Comparison of ENCODE assay signal across 27 cellular contexts in genomic region chrX:154382483-154383069, GRCh38. TPM values are rescaled to one million over a fixed set of nuclear protein-coding genes. Genes with fewer than 3 reads are reported as not detected.
DNase-seq lines count a peak whose midpoint lies in the region; ATAC-seq and TF ChIP-seq lines count a peak whose summit lies in the region.
"Had no signal": no experiment of that assay in that cellular context is flagged by ENCODE, and none has a peak within 500 bp of the region (broad histone marks: within the 10 kb centered on the region; RNA-seq: fewer than 3 reads in every experiment).

No MANE protein-coding gene starts in this region.

- H3K27me3 Mint-ChIP-seq in MCF 10A (ENCODE audit: insufficient read depth, unreplicated experiment) = no peaks in the 10 kb centered on the region
- H3K27me3 Mint-ChIP-seq in neural crest cell (ENCODE audit: low read depth) = no peaks in the 10 kb centered on the region
- H3K27me3 Mint-ChIP-seq: activated CD4-positive, alpha-beta memory T cell treated with anti-CD3 and anti-CD28 coated beads, Interleukin-2, amount 10 ng/mL, durations not matched to agents 7 days and 5 days; IgD-negative memory B cell; stimulated activated memory B cell treated with anti-CD40 and anti-IgM and Interleukin-4, amounts not matched to agents 10 μg/mL and 1 μg/mL and 100 μg/mL, for 72 hours had no signal

- no peaks in the 10 kb centered on the region for H3K36me3 ChIP-seq in mammary epithelial cell (ENCODE audit: insufficient read depth, low read length)
- H3K36me3 ChIP-seq in IMR-90 (ENCODE audit: control insufficient read depth, insufficient read depth, low read length) = peaks cover 11% of the 10 kb centered on the region; the same call in 1 of the 2 replicates
- H3K36me3 ChIP-seq in testis (ENCODE audit: low read depth, missing control alignments) = no peaks in the 10 kb centered on the region
- H3K36me3 ChIP-seq: right atrium auricular region had no signal

- no peak for TF ChIP-seq RAD21 in IMR-90 (IDR thresholded peaks at IDR 0.05; ENCODE audit: low read length)

- no peak overlapping the region for H3K23ac ChIP-seq in IMR-90 (ENCODE audit: low read depth, low read length)

- H2AK9ac ChIP-seq in IMR-90 (replicated peaks; ENCODE audit: low read depth, low read length, poor library complexity) = peak overlapping the region; percentile 78

- no peak overlapping the region for H4K91ac ChIP-seq in IMR-90 (ENCODE audit: insufficient read depth, low read depth, low read length)

- H2BK15ac ChIP-seq in IMR-90 (ENCODE audit: low read depth, low read length) = no peak overlapping the region

- ATAC-seq in IMR-90 (ENCODE audit: low read depth) = no peak
- ATAC-seq: activated CD4-positive, CD25-positive, alpha-beta regulatory T cell treated with anti-CD3 and anti-CD28 coated beads, Interleukin-2, amount 50 U/mL, for 24 hours; body of pancreas; stimulated activated memory B cell treated with anti-CD40 and anti-IgM and Interleukin-4, amounts not matched to agents 10 μg/mL and 1 μg/mL and 100 μg/mL, for 72 hours had no signal

- H3K27me3 ChIP-seq in mammary epithelial cell (ENCODE audit: insufficient read depth, low read length) = no peaks in the 10 kb centered on the region
- no peaks in the 10 kb centered on the region for H3K27me3 ChIP-seq in IMR-90 (ENCODE audit: control insufficient read depth, insufficient read depth, low read length)
- H3K27me3 ChIP-seq in testis = no peaks in the 10 kb centered on the region
- H3K27me3 ChIP-seq: body of pancreas, right atrium auricular region, SJSA1 had no signal

- no peaks in the 10 kb centered on the region for H4K20me1 ChIP-seq in mammary epithelial cell (ENCODE audit: insufficient read depth, low read length)
- peaks cover 17% of the 10 kb centered on the region for H4K20me1 ChIP-seq in IMR-90 (ENCODE audit: insufficient read depth, low read length)

- CTCF ChIA-PET in MCF 10A (lab: Yijun Ruan, JAX) = interaction anchor here (0.6 to 1.5 kb wide), 3 partner anchors 9 to 27 kb away, joined by 3 to 8 read pairs (median 6); no protein-coding TSS in a partner anchor
- CTCF ChIA-PET in mammary epithelial cell (lab: Charles Lee; ENCODE audit: low non-redundant PET) = no interaction called here
- CTCF ChIA-PET in IMR-90 (lab: Yijun Ruan, JAX) = interaction anchor here (1.6 kb wide), 1 partner anchor 10 kb away, joined by 4 read pairs; no protein-coding TSS in a partner anchor

- H2BK120ac ChIP-seq in IMR-90 (ENCODE audit: low read depth, low read length) = no peak overlapping the region

- POLR2A ChIA-PET in MCF 10A (lab: Yijun Ruan, JAX) = interaction anchor here (0.5 to 2.4 kb wide), 6 partner anchors 9 to 597 kb away, joined by 3 to 16 read pairs (median 4); partner anchors contain the start of gene RPL10
- POLR2A ChIA-PET in IMR-90 (lab: Charles Lee; ENCODE audit: unreplicated experiment) = interaction anchor here (1.3 kb wide), 1 partner anchor 9 kb away, joined by 4 read pairs; no protein-coding TSS in a partner anchor

- peaks cover 0 to 19% of the 10 kb centered on the region in 2 experiments; a peak in 2 of 4 replicates for H3K79me1 ChIP-seq in IMR-90 (ENCODE audit: low read depth in 1 of 2, low read length in 2 of 2)

- peaks cover 12% of the 10 kb centered on the region for H3K4me1 Mint-ChIP-seq in MCF 10A (ENCODE audit: insufficient read depth, unreplicated experiment)
- peaks cover 16% of the 10 kb centered on the region for H3K4me1 Mint-ChIP-seq in neural crest cell

- H2AFZ ChIP-seq in mammary epithelial cell (ENCODE audit: low read depth, low read length) (no peak overlapping the region), IMR-90 (replicated peaks; ENCODE audit: low read length, poor library complexity) (no peak overlapping the region)

- H3K79me2 ChIP-seq in mammary epithelial cell (ENCODE audit: insufficient read depth, low read length) = peaks cover 18% of the 10 kb centered on the region

- BruUV-seq in MCF 10A (replicated peaks; lab: Mats Ljungman, UMichigan) (no TSS peak), mammary epithelial cell (replicated peaks; lab: Mats Ljungman, UMichigan) (no TSS peak), IMR-90 (replicated peaks; lab: Mats Ljungman, UMichigan) (no TSS peak)

- peak; percentile 72 for DNase-seq in MCF 10A (ENCODE audit: unreplicated experiment)
- DNase-seq in mammary epithelial cell = no peak
- no peak for DNase-seq in IMR-90
- no peak for DNase-seq in neural crest cell (ENCODE audit: low read depth, low spot score)
- DNase-seq in dermis blood vessel endothelial cell = no peak
- DNase-seq in testis = no peak
- no peak for DNase-seq in GM13977 (ENCODE audit: low spot score)
- DNase-seq: activated CD4-positive, alpha-beta memory T cell treated with anti-CD3 and anti-CD28 coated beads, Interleukin-2, amount 10 ng/mL, durations not matched to agents 7 days and 5 days; activated effector memory CD4-positive, alpha-beta T cell treated with anti-CD3 and anti-CD28 coated beads, Interleukin-2, amount 50 U/mL, for 16 hours; COR-L47; DMS79; effector CD8-positive, alpha-beta T cell; GF-D8; head of caudate nucleus; NCI-H1092 treated with DMSO at 0.1 percent for 48 hours; NCI-H187 treated with DMSO at 0.1 percent for 48 hours; NCI-H69; stimulated activated CD4-positive, alpha-beta T cell treated with anti-CD3 and anti-CD28 coated beads, Interleukin-12 subunit alpha, Interleukin-12 subunit beta, amount 100 ng/mL, for 4 hours; stimulated activated CD4-positive, alpha-beta T cell treated with anti-CD3 and anti-CD28 coated beads, Interleukin-4, amount 100 ng/mL, for 1 hour; T-helper 1 cell had no signal

- H3K36me3 Mint-ChIP-seq in MCF 10A (ENCODE audit: insufficient read depth, unreplicated experiment) (peaks cover 20% of the 10 kb centered on the region), neural crest cell (ENCODE audit: low read depth) (peaks cover 4% of the 10 kb centered on the region)

- H2BK5ac ChIP-seq in IMR-90 (ENCODE audit: low read depth, low read length, poor library complexity, severe bottlenecking) = no peak overlapping the region

- no peak overlapping the region for H3K56ac ChIP-seq in IMR-90 (ENCODE audit: extremely low read depth, insufficient read depth, low read length)

- no peak overlapping the region for H3K4me3 Mint-ChIP-seq in MCF 10A (ENCODE audit: unreplicated experiment)
- peak overlapping the region; percentile 68 for H3K4me3 Mint-ChIP-seq in neural crest cell
- H3K4me3 Mint-ChIP-seq: activated CD4-positive, alpha-beta memory T cell treated with anti-CD3 and anti-CD28 coated beads, Interleukin-2, amount 10 ng/mL, durations not matched to agents 7 days and 5 days; stimulated activated memory B cell treated with anti-CD40 and anti-IgM and Interleukin-4, amounts not matched to agents 10 μg/mL and 1 μg/mL and 100 μg/mL, for 72 hours had no signal

- H3K4ac ChIP-seq in IMR-90 (ENCODE audit: low read depth, low read length) = no peak overlapping the region

- no peak overlapping the region for H3K4me3 ChIP-seq in mammary epithelial cell (replicated peaks in 1 of 3; ENCODE audit: insufficient read depth in 1 of 3, low read depth in 2 of 3, low read length in 3 of 3)
- no peak overlapping the region for H3K4me3 ChIP-seq in IMR-90 (ENCODE audit: insufficient read depth, low read depth, low read length)
- H3K4me3 ChIP-seq in testis = no peak overlapping the region
- H3K4me3 ChIP-seq: body of pancreas, right atrium auricular region, SJSA1 had no signal

- TF ChIP-seq CTCF in MCF 10A (IDR thresholded peaks at IDR 0.05; ENCODE audit: unreplicated experiment) (no peak), mammary epithelial cell (conservative IDR thresholded peaks at IDR 0.05 in 1 of 2, IDR thresholded peaks at IDR 0.05 in 1 of 2; ENCODE audit: extremely low read depth in 1 of 2, insufficient read depth in 1 of 2, low read depth in 1 of 2, low read length in 2 of 2) (no peak), IMR-90 (conservative IDR thresholded peaks at IDR 0.05; ENCODE audit: low read depth, low read length) (no peak), neural crest cell (conservative IDR thresholded peaks at IDR 0.05) (no peak), testis (IDR thresholded peaks at IDR 0.05) (no peak), GM13977 (IDR thresholded peaks at IDR 0.05; ENCODE audit: extremely low read depth, insufficient read depth, missing control alignments) (no peak)

- no peaks in the 10 kb centered on the region for H3K9me1 ChIP-seq in IMR-90 (ENCODE audit: insufficient read depth, low read length)

- H3K4me2 ChIP-seq in mammary epithelial cell (ENCODE audit: insufficient read depth, low read depth, low read length) (no peak overlapping the region), IMR-90 (ENCODE audit: low read depth, low read length) (no peak overlapping the region)

- no peak overlapping the region for H3K9ac ChIP-seq in mammary epithelial cell (ENCODE audit: insufficient read depth, low read length)
- H3K9ac ChIP-seq in IMR-90 (ENCODE audit: low read depth, low read length) = no peak overlapping the region

- H3K18ac ChIP-seq in IMR-90 (ENCODE audit: low read depth, low read length) = no peak overlapping the region

- H3K9me3 Mint-ChIP-seq in MCF 10A (ENCODE audit: unreplicated experiment) (no peaks in the 10 kb centered on the region), neural crest cell (no peaks in the 10 kb centered on the region)
- H3K9me3 Mint-ChIP-seq: activated CD4-positive, alpha-beta memory T cell treated with anti-CD3 and anti-CD28 coated beads, Interleukin-2, amount 10 ng/mL, durations not matched to agents 7 days and 5 days; IgD-negative memory B cell; stimulated activated memory B cell treated with anti-CD40 and anti-IgM and Interleukin-4, amounts not matched to agents 10 μg/mL and 1 μg/mL and 100 μg/mL, for 72 hours had no signal

- TF ChIP-seq POLR2A in IMR-90 (IDR thresholded peaks at IDR 0.05; ENCODE audit: low read depth, low read length) = no peak
- TF ChIP-seq POLR2A in testis (IDR thresholded peaks at IDR 0.05) = no peak

- H3K14ac ChIP-seq in IMR-90 (replicated peaks; ENCODE audit: low read depth, low read length) = no peak overlapping the region

- dilution Hi-C loops in mammary epithelial cell (cut with HindIII; ENCODE audit: low sequenced_read_pairs) = no loop called here
- dilution Hi-C loops in IMR-90 (cut with HindIII; ENCODE audit: low sequenced_read_pairs, unreplicated experiment) = no loop called here

- in situ Hi-C loops in mammary epithelial cell (cut with MboI; ENCODE audit: low sequenced_read_pairs in 2 of 2) (no loop called here), IMR-90 (cut with MboI; ENCODE audit: low sequenced_read_pairs) (no loop called here), GM13977 (cut with MboI; ENCODE audit: low pct_unique_long_range_greater_than_20kb, low sequenced_read_pairs, unreplicated experiment) (no loop called here)

- H3K4me1 ChIP-seq in mammary epithelial cell (ENCODE audit: insufficient read depth, low read length) (peaks cover 18% of the 10 kb centered on the region), IMR-90 (ENCODE audit: control insufficient read depth, insufficient read depth, low read length) (peaks cover 2% of the 10 kb centered on the region; the same call in 1 of the 2 replicates), testis (peaks cover 11% of the 10 kb centered on the region)

- intact Hi-C loops in MCF 10A (cut with micrococcal nuclease) (no loop called here), mammary epithelial cell (cut with micrococcal nuclease) (no loop called here), IMR-90 (cut with micrococcal nuclease) (no loop called here), testis (cut with DNase I; ENCODE audit: low total_unique reads) (no loop called here)

- no peak overlapping the region for H4K5ac ChIP-seq in IMR-90 (ENCODE audit: low read depth, low read length)

- no peak overlapping the region for H2AK5ac ChIP-seq in IMR-90 (ENCODE audit: low read depth, low read length)

- H3K27ac ChIP-seq in mammary epithelial cell (ENCODE audit: insufficient read depth, low read depth, low read length) (no peak overlapping the region), IMR-90 (ENCODE audit: insufficient read depth, low read length) (no peak overlapping the region), cingulate gyrus (ENCODE audit: low read depth, low read length) (peak overlapping the region; percentile 10), testis (no peak overlapping the region)
- H3K27ac ChIP-seq: body of pancreas, right atrium auricular region had no signal

- H3K27ac Mint-ChIP-seq in MCF 10A (ENCODE audit: low read depth, unreplicated experiment) (no peak overlapping the region), neural crest cell (ENCODE audit: unreplicated experiment) (no peak overlapping the region)
- H3K27ac Mint-ChIP-seq: activated CD4-positive, alpha-beta memory T cell treated with anti-CD3 and anti-CD28 coated beads, Interleukin-2, amount 10 ng/mL, durations not matched to agents 7 days and 5 days; stimulated activated memory B cell treated with anti-CD40 and anti-IgM and Interleukin-4, amounts not matched to agents 10 μg/mL and 1 μg/mL and 100 μg/mL, for 72 hours had no signal

- no peak overlapping the region for H2BK20ac ChIP-seq in IMR-90 (ENCODE audit: low read depth, low read length)

- H3K9me3 ChIP-seq in mammary epithelial cell (replicated peaks; ENCODE audit: insufficient read depth, low read length) (peaks cover 2% of the 10 kb centered on the region), IMR-90 (ENCODE audit: control insufficient read depth, insufficient read depth, low read length) (no peaks in the 10 kb centered on the region), testis (no peaks in the 10 kb centered on the region)
- H3K9me3 ChIP-seq: body of pancreas, right atrium auricular region, SJSA1 had no signal

- no peak overlapping the region for H4K8ac ChIP-seq in IMR-90 (ENCODE audit: low read depth in 2 of 2, low read length in 2 of 2)

- WGBS in mammary epithelial cell (ENCODE audit: low coverage, missing lambda C conversion rate) = 35% methylated on average over 8 of the region's 11 CpGs
- 70% methylated on average over 2 of the region's 11 CpGs; no CpG with 5 or more reads in 1 of the 2 experiments for WGBS in IMR-90 (ENCODE audit: extremely low coverage in 2 of 2, insufficient read length in 1 of 2), 2 experiments
- WGBS in testis, 2 donors = 64 to 100% methylated on average over 4 to 6 of the region's 11 CpGs

RNA-seq across cellular contexts. Expression of gene EMD, which starts 3.5 kb away (rescaled TPM):
- total RNA-seq in MCF 10A (2022) (94.5 and 107 TPM in 2 replicates), mammary epithelial cell (10 to 100 TPM; 22.7 to 71.9 TPM), IMR-90 (2012; rRNA removed) (9.9 and 11.4 TPM in 2 replicates), neural crest cell (54.3 and 56.8 TPM in 2 replicates), dermis blood vessel endothelial cell (10.6 and 17.2 TPM in 2 replicates), testis (10 to 100 TPM; 65.6 to 69.6 TPM)
- polyA plus RNA-seq in mammary epithelial cell (51.6 TPM), IMR-90 (2012; rRNA removed) (68.8 and 80.6 TPM in 2 replicates), testis (ENCODE audit: insufficient read depth, low read depth, low replicate concordance) (74.2 TPM)
- 55.3 TPM for polyA minus RNA-seq in mammary epithelial cell
- polyA plus RNA-seq in IMR-90 (2012; cell fraction: cytosol; rRNA removed) = 53.8 and 120 TPM in 2 replicates
- polyA plus RNA-seq in IMR-90 (2012; cell fraction: nucleus; rRNA removed; ENCODE audit: low replicate concordance) = 118 and 134 TPM in 2 replicates

RNA-seq across cellular contexts. Expression of gene FLNA, which starts 8.1 kb away (rescaled TPM):
- total RNA-seq in MCF 10A (2022) (1,218 and 1,231 TPM in 2 replicates), mammary epithelial cell (1,000 to 10,000 TPM; 1,826 to 3,975 TPM), IMR-90 (2012; rRNA removed) (1,356 and 1,443 TPM in 2 replicates), neural crest cell (786 and 809 TPM in 2 replicates), dermis blood vessel endothelial cell (1,387 and 2,587 TPM in 2 replicates), testis (100 to 1,000 TPM; 400 to 532 TPM)
- polyA plus RNA-seq in mammary epithelial cell (681 TPM), IMR-90 (2012; rRNA removed) (1,357 and 1,435 TPM in 2 replicates), testis (ENCODE audit: insufficient read depth, low read depth, low replicate concordance) (474 TPM)
- polyA minus RNA-seq in mammary epithelial cell = 2,798 TPM
- 639 and 1,121 TPM in 2 replicates for polyA plus RNA-seq in IMR-90 (2012; cell fraction: cytosol; rRNA removed)
- polyA plus RNA-seq in IMR-90 (2012; cell fraction: nucleus; rRNA removed; ENCODE audit: low replicate concordance) = 2,032 and 4,690 TPM in 2 replicates

RNA-seq across cellular contexts. Expression of gene RPL10, which starts 15.6 kb away (rescaled TPM):
- total RNA-seq in MCF 10A (2022) (3,490 and 3,785 TPM in 2 replicates), mammary epithelial cell (1,000 to 10,000 TPM; 1,996 to 2,155 TPM), IMR-90 (2012; rRNA removed) (1,582 and 1,900 TPM in 2 replicates), neural crest cell (2,853 and 2,857 TPM in 2 replicates), dermis blood vessel endothelial cell (3,745 and 6,057 TPM in 2 replicates), testis (1,000 to 10,000 TPM in 1 of 2 donors, 100 to 1,000 TPM in 1; 925 to 1,913 TPM)
- polyA plus RNA-seq in mammary epithelial cell (5,021 TPM), IMR-90 (2012; rRNA removed) (4,696 and 7,467 TPM in 2 replicates), testis (ENCODE audit: insufficient read depth, low read depth, low replicate concordance) (1,423 TPM)
- polyA minus RNA-seq in mammary epithelial cell = 1,289 TPM
- polyA plus RNA-seq in IMR-90 (2012; cell fraction: cytosol; rRNA removed) = 1,699 and 6,181 TPM in 2 replicates
- polyA plus RNA-seq in IMR-90 (2012; cell fraction: nucleus; rRNA removed; ENCODE audit: low replicate concordance) = 2,396 and 4,012 TPM in 2 replicates

RNA-seq across cellular contexts. Expression of gene DNASE1L1, which starts 26.5 kb away (rescaled TPM):
- total RNA-seq in MCF 10A (2022) (20.5 and 21.2 TPM in 2 replicates), mammary epithelial cell (10 to 100 TPM; 17.8 to 30.5 TPM), IMR-90 (2012; rRNA removed) (42.5 and 51.4 TPM in 2 replicates), neural crest cell (9.3 and 11.5 TPM in 2 replicates), dermis blood vessel endothelial cell (105 and 111 TPM in 2 replicates), testis (10 to 100 TPM; 36.5 to 42.2 TPM)
- polyA plus RNA-seq in mammary epithelial cell (25.2 TPM), IMR-90 (2012; rRNA removed) (54.7 and 55.5 TPM in 2 replicates), testis (ENCODE audit: insufficient read depth, low read depth, low replicate concordance) (18.5 TPM)
- polyA minus RNA-seq in mammary epithelial cell = 20.6 TPM
- polyA plus RNA-seq in IMR-90 (2012; cell fraction: cytosol; rRNA removed) = 29.9 and 61.9 TPM in 2 replicates
- polyA plus RNA-seq in IMR-90 (2012; cell fraction: nucleus; rRNA removed; ENCODE audit: low replicate concordance) = 29.2 and 61.8 TPM in 2 replicates

RNA-seq across cellular contexts. Expression of gene TAFAZZIN, which starts 28.8 kb away (rescaled TPM):
- 48.0 and 59.1 TPM in 2 replicates for total RNA-seq in MCF 10A (2022)
- total RNA-seq in mammary epithelial cell = 10 to 100 TPM; 19.5 to 31.0 TPM
- polyA plus RNA-seq in mammary epithelial cell = 18.6 TPM
- polyA minus RNA-seq in mammary epithelial cell = 22.8 TPM
- total RNA-seq in IMR-90 (2012; rRNA removed) = 4.4 and 4.8 TPM in 2 replicates
- 24.4 and 26.6 TPM in 2 replicates for polyA plus RNA-seq in IMR-90 (2012; rRNA removed)
- polyA plus RNA-seq in IMR-90 (2012; cell fraction: cytosol; rRNA removed) = 11.7 and 12.2 TPM in 2 replicates
- 146 and 212 TPM in 2 replicates for polyA plus RNA-seq in IMR-90 (2012; cell fraction: nucleus; rRNA removed; ENCODE audit: low replicate concordance)
- 45.7 and 47.1 TPM in 2 replicates for total RNA-seq in neural crest cell
- total RNA-seq in dermis blood vessel endothelial cell = 20.8 and 25.9 TPM in 2 replicates
- total RNA-seq in testis = 10 to 100 TPM; 32.1 to 48.7 TPM
- 11.8 TPM for polyA plus RNA-seq in testis (ENCODE audit: insufficient read depth, low read depth, low replicate concordance)
